ENCODE assay signal across 11 cellular contexts in the genomic region with DNA sequence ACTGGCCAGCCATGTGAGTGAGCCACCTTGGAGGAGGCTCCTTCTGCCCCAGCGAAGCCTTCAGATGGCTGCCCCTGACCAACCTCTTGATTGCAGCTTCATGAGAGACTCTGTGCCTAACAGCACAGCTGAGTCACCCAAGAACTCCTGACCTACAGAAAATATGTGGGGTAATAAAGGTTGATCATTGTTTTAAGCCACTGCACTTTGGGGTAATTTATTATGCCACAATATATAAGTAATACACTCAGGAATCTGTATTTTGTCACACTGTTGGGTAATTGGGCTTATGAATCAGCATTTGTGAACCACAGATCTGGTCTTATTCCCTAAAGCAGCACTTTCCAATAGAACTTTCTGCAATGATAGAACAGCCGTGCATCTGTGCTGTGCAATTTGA. TPM values are rescaled to one million over a fixed set of nuclear protein-coding genes. Genes with fewer than 3 reads are reported as not detected.
A peak's percentile ranks its signal among the peaks of the same experiment; 100 is the strongest.
DNase-seq lines count a peak whose midpoint lies in the region; ATAC-seq and TF ChIP-seq lines count a peak whose summit lies in the region.
"Had no signal": no experiment of that assay in that cellular context is flagged by ENCODE, and none has a peak within 500 bp of the region (broad histone marks: within the 10 kb centered on the region; RNA-seq: fewer than 3 reads in every experiment).

No MANE protein-coding gene starts in this region.

- H3K4me1 ChIP-seq in ACC112 (ENCODE audit: control insufficient read depth, insufficient read depth, low read length, unreplicated experiment) (peaks cover 38% of the 10 kb centered on the region), foreskin keratinocyte (peaks cover 14% of the 10 kb centered on the region)
- H3K4me1 ChIP-seq: gastrocnemius medialis had no signal

- H3K27ac ChIP-seq in ACC112 (ENCODE audit: low read depth, low read length) (peak overlapping the region; percentile 80), foreskin keratinocyte (no peak overlapping the region)
- H3K27ac ChIP-seq: gastrocnemius medialis had no signal

- no peak for TF ChIP-seq CTCF in foreskin keratinocyte (conservative IDR thresholded peaks at IDR 0.05)
- no peak for TF ChIP-seq CTCF in GM13977 (IDR thresholded peaks at IDR 0.05; ENCODE audit: extremely low read depth, insufficient read depth, missing control alignments)

- in situ Hi-C loops in GM13977 (cut with MboI; ENCODE audit: low pct_unique_long_range_greater_than_20kb, low sequenced_read_pairs, unreplicated experiment), result loop anchor here (25.0 kb wide), 1 partner anchor 258 kb away; no protein-coding TSS in a partner anchor

- no peak overlapping the region for H2AFZ ChIP-seq in ACC112 (ENCODE audit: low read length, unreplicated experiment)

- no peaks in the 10 kb centered on the region for H3K36me3 ChIP-seq in ACC112 (ENCODE audit: insufficient read depth, low read length)
- H3K36me3 ChIP-seq: gastrocnemius medialis had no signal

- DNase-seq in HK-2 (ENCODE audit: unreplicated experiment) (peak; percentile 35), SW480 (ENCODE audit: low spot score) (peak; percentile 80), foreskin keratinocyte (peak; percentile 87 to 91), medulla oblongata (ENCODE audit: extremely low spot score) (no peak), middle frontal gyrus (ENCODE audit: extremely low spot score, low spot score) (no peak), GM13977 (ENCODE audit: low spot score) (no peak)
- no peak for DNase-seq in activated naive CD4-positive, alpha-beta T cell treated with anti-CD3 and anti-CD28 coated beads, Interleukin-2, amount 50 U/mL, for 16 hours
- DNase-seq: activated T-cell treated with anti-CD3 and anti-CD28 coated beads, Interleukin-2, amount 50 U/mL, for 1 hour; gastrocnemius medialis; NCI-H2081 treated with DMSO at 0.1 percent for 48 hours had no signal

- no peak overlapping the region for H3K4me3 ChIP-seq in ACC112 (ENCODE audit: low read depth, low read length)
- H3K4me3 ChIP-seq: gastrocnemius medialis had no signal

- no peaks in the 10 kb centered on the region for H3K27me3 ChIP-seq in ACC112 (ENCODE audit: insufficient read depth, low read length)
- H3K27me3 ChIP-seq in foreskin keratinocyte, result no peaks in the 10 kb centered on the region
- H3K27me3 ChIP-seq: gastrocnemius medialis had no signal

- no peaks in the 10 kb centered on the region for H3K79me2 ChIP-seq in ACC112 (ENCODE audit: control insufficient read depth, insufficient read depth, low read length, unreplicated experiment)

- peak; percentile 61 for ATAC-seq in foreskin keratinocyte
- ATAC-seq: gastrocnemius medialis had no signal

RNA-seq across cellular contexts. Expression of a gene that starts 24.4 kb away (rescaled TPM):
- 369 and 392 TPM in 2 replicates for total RNA-seq in foreskin keratinocyte
- polyA plus RNA-seq in foreskin keratinocyte, result 278 and 321 TPM in 2 replicates

Comparison
In these comparisons a context has a peak if more than half of its experiments do, and no peak if none do; other contexts are left out.
1. DNase-seq: peak in HK-2 (single experiment), SW480 (single experiment) and foreskin keratinocyte (2 of 2); none in medulla oblongata (single experiment), activated naive CD4-positive, alpha-beta T cell treated with anti-CD3 and anti-CD28 coated beads, Interleukin-2, amount 50 U/mL, for 16 hours (single experiment), middle frontal gyrus (single experiment) and GM13977 (single experiment).